9 cellular contexts compared by ENCODE assay signal in the genomic region with DNA sequence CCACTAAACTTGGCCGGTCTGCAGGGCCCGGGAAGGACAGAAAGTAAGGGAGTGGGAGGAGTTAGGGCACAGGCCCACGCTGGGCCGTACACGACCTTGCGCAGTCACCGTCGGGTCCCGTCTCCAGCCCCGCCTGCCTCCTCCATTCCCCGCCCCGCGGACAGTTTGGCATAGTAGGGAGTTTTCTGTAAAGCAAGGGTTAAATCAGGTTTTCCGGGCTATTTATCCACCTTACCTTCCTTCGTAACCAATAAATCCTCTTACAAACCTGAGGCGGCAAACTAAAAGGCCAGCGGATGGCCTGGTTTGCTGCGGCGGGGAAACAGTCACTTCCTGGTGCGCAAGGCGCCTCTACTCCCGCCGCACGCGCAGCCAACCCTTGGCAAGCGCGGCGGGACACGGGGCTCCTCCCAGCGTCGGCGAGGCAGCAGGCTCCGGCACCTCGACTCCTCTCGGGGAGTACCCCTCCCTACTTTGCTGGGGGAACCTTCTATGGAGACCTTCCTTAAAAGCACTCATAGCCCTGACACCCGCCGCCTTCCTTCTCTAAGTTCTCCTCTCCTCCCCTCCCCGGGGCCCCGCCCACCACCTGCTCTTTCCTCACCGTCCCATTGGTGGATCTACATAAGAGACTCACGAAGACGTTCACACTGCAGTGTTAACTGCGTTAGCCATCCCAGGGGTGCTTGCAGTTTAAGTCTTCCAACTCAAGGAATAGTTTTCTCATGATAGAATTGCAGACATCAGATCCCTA. TPM values are rescaled to one million over a fixed set of nuclear protein-coding genes. Genes with fewer than 3 reads are reported as not detected.
A peak's percentile ranks its signal among the peaks of the same experiment; 100 is the strongest.
DNase-seq lines count a peak whose midpoint lies in the region; ATAC-seq, FAIRE-seq and TF ChIP-seq lines count a peak whose summit lies in the region.
"Had no signal": no experiment of that assay in that cellular context is flagged by ENCODE, and none has a peak within 500 bp of the region (broad histone marks: within the 10 kb centered on the region; RNA-seq: fewer than 3 reads in every experiment).

A gene with protein sequence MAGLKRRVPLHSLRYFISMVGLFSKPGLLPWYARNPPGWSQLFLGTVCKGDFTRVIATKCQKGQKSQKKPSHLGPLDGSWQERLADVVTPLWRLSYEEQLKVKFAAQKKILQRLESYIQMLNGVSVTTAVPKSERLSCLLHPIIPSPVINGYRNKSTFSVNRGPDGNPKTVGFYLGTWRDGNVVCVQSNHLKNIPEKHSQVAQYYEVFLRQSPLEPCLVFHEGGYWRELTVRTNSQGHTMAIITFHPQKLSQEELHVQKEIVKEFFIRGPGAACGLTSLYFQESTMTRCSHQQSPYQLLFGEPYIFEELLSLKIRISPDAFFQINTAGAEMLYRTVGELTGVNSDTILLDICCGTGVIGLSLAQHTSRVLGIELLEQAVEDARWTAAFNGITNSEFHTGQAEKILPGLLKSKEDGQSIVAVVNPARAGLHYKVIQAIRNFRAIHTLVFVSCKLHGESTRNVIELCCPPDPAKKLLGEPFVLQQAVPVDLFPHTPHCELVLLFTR (minus strand): TSS at position 563 of the 754 bp plus-strand sequence. CDS start 9,822 bp downstream, outside the sequence.

- intact Hi-C loops in kidney (cut with DNase I): no loop called here

- no peak for TF ChIP-seq CTCF in kidney (IDR thresholded peaks at IDR 0.05; ENCODE audit: borderline replicate concordance, extremely low read depth, insufficient read depth)

- H3K4me1 ChIP-seq in kidney (ENCODE audit: control insufficient read depth in 1 of 2, insufficient read depth in 1 of 2, low read depth in 1 of 2, low read length in 2 of 2): peaks cover 0 to 3% of the 10 kb centered on the region in 2 donors

- H3K27ac ChIP-seq in kidney (ENCODE audit: low read depth in 2 of 2, low read length in 2 of 2): peak within 1 kb of the TSS; percentile 63 to 86

- no peak for FAIRE-seq in kidney (lab: Jason Lieb, UNC)
- FAIRE-seq: TTC549 had no signal

- ATAC-seq in GM18873 (IDR thresholded peaks at IDR 0.05; ENCODE audit: low FRiP score, unreplicated experiment) (peak; percentile 80), HG03135 (IDR thresholded peaks at IDR 0.05; ENCODE audit: unreplicated experiment) (peak; percentile 92)

- H3K36me3 ChIP-seq in kidney (ENCODE audit: control insufficient read depth in 1 of 2, insufficient read depth in 2 of 2, low read length in 2 of 2): no peaks in the 10 kb centered on the region

- no peaks in the 10 kb centered on the region for H3K9me3 ChIP-seq in kidney (ENCODE audit: control insufficient read depth in 1 of 2, low read length in 2 of 2)

- peak within 1 kb of the TSS; percentile 87 to 89 for H3K4me3 ChIP-seq in kidney (ENCODE audit: low read length in 2 of 2)

- DNase-seq in AG08396 (ENCODE audit: low spot score) (peak; percentile 74), NCI-H2227 (lab: John Stamatoyannopoulos, UW; ENCODE audit: unreplicated experiment) (peak; percentile 90), kidney (peak; percentile 91)
- DNase-seq in activated CD4-positive, CD25-positive, alpha-beta regulatory T cell (lab: John Stamatoyannopoulos, UW): peak; percentile 42 to 68 (median 62)
- peak; percentile 76 for DNase-seq in central memory CD4-positive, alpha-beta T cell
- DNase-seq in stimulated activated CD4-positive, alpha-beta T cell treated with anti-CD3 and anti-CD28 coated beads, Interleukin-15, amount 100 ng/mL, for 1 hour (ENCODE audit: low read depth in 1 of 2, low spot score in 1 of 2): peak; percentile 49 to 65

- peak within 1 kb of the TSS; percentile 60 to 81 for H3K9ac ChIP-seq in kidney (ENCODE audit: low read length in 2 of 2)

RNA-seq across cellular contexts. Expression of the gene that starts here (rescaled TPM):
- 24.8 TPM for total RNA-seq in kidney
- 8.6 TPM for polyA plus RNA-seq in kidney (ENCODE audit: insufficient read depth, low read depth, low replicate concordance)

Comparison
In these comparisons a context has a peak if more than half of its experiments do, and no peak if none do; other contexts are left out.
1. Peak in every context shown above with its lines: DNase-seq, ATAC-seq, H3K4me3 ChIP-seq and H3K27ac ChIP-seq.